23 cellular contexts compared by ENCODE assay signal in the genomic region with DNA sequence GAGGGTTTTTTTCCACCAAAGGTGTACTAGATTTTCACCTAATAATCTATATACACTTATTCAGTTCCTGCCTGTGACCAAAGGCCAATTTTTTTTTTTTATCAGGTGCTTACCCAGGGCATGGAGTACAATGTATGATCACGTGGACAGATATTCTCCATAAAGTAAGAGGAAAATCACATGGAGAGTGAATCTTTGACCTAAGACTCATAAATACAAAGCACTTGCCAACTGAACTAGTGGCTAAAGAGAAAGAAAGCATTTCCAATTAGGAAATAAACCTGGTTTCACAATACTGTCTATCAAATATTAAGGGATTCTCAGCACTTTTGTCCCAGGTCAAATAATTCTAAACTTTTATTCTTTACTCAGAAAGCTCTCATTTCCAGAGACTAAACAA.
"Had no signal": no experiment of that assay in that cellular context is flagged by ENCODE, and none has a peak within 500 bp of the region (broad histone marks: within the 10 kb centered on the region; RNA-seq: fewer than 3 reads in every experiment).

No MANE protein-coding gene starts in this region.

- H3K9me2 ChIP-seq: SK-N-SH had no signal

- DNase-seq: activated CD4-positive, alpha-beta T cell treated with anti-CD3 and anti-CD28 coated beads for 4 hours; activated CD8-positive, alpha-beta memory T cell treated with anti-CD3 and anti-CD28 coated beads, Interleukin-2, amount 50 U/mL, for 4 hours; activated CD8-positive, alpha-beta T cell treated with anti-CD3 and anti-CD28 coated beads for 36 hours; activated gamma-delta T cell treated with Interleukin-2 at 50 U/mL for 16 hours; activated naive CD4-positive, alpha-beta T cell treated with anti-CD3 and anti-CD28 coated beads, Interleukin-2, amount 10 ng/mL, durations not matched to agents 7 days and 5 days; activated naive CD8-positive, alpha-beta T cell treated with anti-CD3 and anti-CD28 coated beads, Interleukin-2, amount 10 ng/mL, durations not matched to agents 7 days and 5 days; activated T-cell treated with anti-CD3 and anti-CD28 coated beads, Interleukin-2, amount 50 U/mL, for 72 hours; adrenal gland; anterior cingulate cortex; MG63; NCI-H1105; NCI-H1436; NCI-H2029 treated with DMSO at 0.1 percent for 48 hours; NCI-H510A treated with DMSO at 0.1 percent for 48 hours; Peyer's patch; Right ventricle myocardium superior; SJCRH30; SK-N-SH; T-helper 1 cell had no signal

- H3K36me3 ChIP-seq: adrenal gland, MG63, Peyer's patch, SJCRH30 had no signal

- H3K4me3 Mint-ChIP-seq: activated CD8-positive, alpha-beta T cell treated with anti-CD3 and anti-CD28 coated beads for 36 hours; activated naive CD4-positive, alpha-beta T cell treated with anti-CD3 and anti-CD28 coated beads, Interleukin-2, amount 10 ng/mL, durations not matched to agents 7 days and 5 days; activated naive CD8-positive, alpha-beta T cell treated with anti-CD3 and anti-CD28 coated beads, Interleukin-2, amount 10 ng/mL, durations not matched to agents 7 days and 5 days; activated T-cell treated with anti-CD3 and anti-CD28 coated beads, Interleukin-2, amount 50 U/mL, for 72 hours had no signal

- H3K27me3 ChIP-seq: adrenal gland, MG63, Peyer's patch, SJCRH30 had no signal

- H3K27me3 Mint-ChIP-seq: activated CD8-positive, alpha-beta T cell treated with anti-CD3 and anti-CD28 coated beads for 36 hours; activated naive CD8-positive, alpha-beta T cell treated with anti-CD3 and anti-CD28 coated beads, Interleukin-2, amount 10 ng/mL, durations not matched to agents 7 days and 5 days had no signal

- H3K4me3 ChIP-seq: adrenal gland, K562, MG63, Peyer's patch, SJCRH30 had no signal

- H3K27ac Mint-ChIP-seq: activated CD8-positive, alpha-beta T cell treated with anti-CD3 and anti-CD28 coated beads for 36 hours; activated naive CD4-positive, alpha-beta T cell treated with anti-CD3 and anti-CD28 coated beads, Interleukin-2, amount 10 ng/mL, durations not matched to agents 7 days and 5 days; activated naive CD8-positive, alpha-beta T cell treated with anti-CD3 and anti-CD28 coated beads, Interleukin-2, amount 10 ng/mL, durations not matched to agents 7 days and 5 days; activated T-cell treated with anti-CD3 and anti-CD28 coated beads, Interleukin-2, amount 50 U/mL, for 72 hours; activated T-helper 2 cell treated with anti-CD3 and anti-CD28 coated beads, Interferon-gamma antibody, Interleukin-2, Interleukin-4, amounts not matched to agents 10 μg/mL and 5 μg/mL and 100 μg/mL, durations not matched to agents 14 hours and 24 hours and 36 hours had no signal

- H3K36me3 Mint-ChIP-seq: activated naive CD4-positive, alpha-beta T cell treated with anti-CD3 and anti-CD28 coated beads, Interleukin-2, amount 10 ng/mL, durations not matched to agents 7 days and 5 days; activated naive CD8-positive, alpha-beta T cell treated with anti-CD3 and anti-CD28 coated beads, Interleukin-2, amount 10 ng/mL, durations not matched to agents 7 days and 5 days had no signal

- H3K27ac ChIP-seq: adrenal gland, RWPE1, SJCRH30 had no signal

- H3K4me2 ChIP-seq: SK-N-SH had no signal

- H3K9me3 ChIP-seq: adrenal gland, MG63, Peyer's patch, SJCRH30, SK-N-SH had no signal

- H3K9me3 Mint-ChIP-seq: activated CD8-positive, alpha-beta T cell treated with anti-CD3 and anti-CD28 coated beads for 36 hours; activated naive CD4-positive, alpha-beta T cell treated with anti-CD3 and anti-CD28 coated beads, Interleukin-2, amount 10 ng/mL, durations not matched to agents 7 days and 5 days; activated naive CD8-positive, alpha-beta T cell treated with anti-CD3 and anti-CD28 coated beads, Interleukin-2, amount 10 ng/mL, durations not matched to agents 7 days and 5 days; activated T-cell treated with anti-CD3 and anti-CD28 coated beads, Interleukin-2, amount 50 U/mL, for 72 hours; activated T-helper 2 cell treated with anti-CD3 and anti-CD28 coated beads, Interferon-gamma antibody, Interleukin-2, Interleukin-4, amounts not matched to agents 10 μg/mL and 5 μg/mL and 100 μg/mL, durations not matched to agents 14 hours and 24 hours and 36 hours had no signal

- ATAC-seq: activated CD4-positive, CD25-positive, alpha-beta regulatory T cell treated with anti-CD3 and anti-CD28 coated beads, Interleukin-2, amount 50 U/mL, for 24 hours; activated CD8-positive, alpha-beta T cell treated with anti-CD3 and anti-CD28 coated beads for 36 hours; activated T-cell treated with anti-CD3 and anti-CD28 coated beads, Interleukin-2, amount 50 U/mL, for 72 hours; K562 had no signal

- H3K9ac ChIP-seq: SK-N-SH had no signal
